In the genomic region with DNA sequence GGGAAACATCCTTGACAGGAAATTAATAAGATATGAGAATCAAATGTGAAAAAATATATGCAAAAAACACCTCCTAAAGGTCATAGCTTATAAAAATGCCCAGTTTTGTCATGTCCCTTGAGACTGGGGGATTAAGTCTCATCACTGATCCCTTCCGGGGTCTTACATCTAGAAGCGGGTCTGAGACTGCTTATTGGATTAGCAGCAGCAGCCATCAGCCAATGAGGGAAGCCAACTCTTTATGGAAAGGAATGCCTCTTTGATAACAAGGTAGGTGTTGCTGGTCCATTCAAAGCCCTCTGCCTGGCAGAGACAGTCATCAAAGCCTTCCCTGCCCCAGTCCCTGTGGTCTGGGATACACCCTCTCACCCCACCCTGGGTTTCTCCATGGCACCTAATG, we compare ENCODE assay signal across 17 cellular contexts. TPM values are rescaled to one million over a fixed set of nuclear protein-coding genes. Genes with fewer than 3 reads are reported as not detected.
DNase-seq lines count a peak whose midpoint lies in the region; ATAC-seq and TF ChIP-seq lines count a peak whose summit lies in the region.
"Had no signal": no experiment of that assay in that cellular context is flagged by ENCODE, and none has a peak within 500 bp of the region (broad histone marks: within the 10 kb centered on the region; RNA-seq: fewer than 3 reads in every experiment).

No MANE protein-coding gene starts in this region.

- peak overlapping the region; percentile 15 for H3K4me3 Mint-ChIP-seq in natural killer cell treated with Interleukin-12 subunit alpha and Interleukin-12 subunit beta and Interleukin-15 and Interleukin-18, amount 100 ng/mL, for 72 hours
- H3K4me3 Mint-ChIP-seq in natural killer cell (no peak overlapping the region), type B pancreatic cell (peak overlapping the region; percentile 68)
- H3K4me3 Mint-ChIP-seq in central memory CD8-positive, alpha-beta T cell = peak overlapping the region; percentile 7
- no peak overlapping the region for H3K4me3 Mint-ChIP-seq in activated CD4-positive, alpha-beta memory T cell treated with anti-CD3 and anti-CD28 coated beads for 36 hours
- H3K4me3 Mint-ChIP-seq in stimulated activated effector memory CD8-positive, alpha-beta T cell treated with anti-CD3 and anti-CD28 coated beads, Interleukin-12 subunit alpha, Interleukin-12 subunit beta, amount 100 ng/mL, for 72 hours = no peak overlapping the region
- H3K4me3 Mint-ChIP-seq: H9 had no signal

- no peak overlapping the region for H3K27ac Mint-ChIP-seq in natural killer cell treated with Interleukin-12 subunit alpha and Interleukin-12 subunit beta and Interleukin-15 and Interleukin-18, amount 100 ng/mL, for 72 hours
- no peak overlapping the region for H3K27ac Mint-ChIP-seq in natural killer cell
- no peak overlapping the region for H3K27ac Mint-ChIP-seq in central memory CD8-positive, alpha-beta T cell (ENCODE audit: low read depth)
- H3K27ac Mint-ChIP-seq in type B pancreatic cell = no peak overlapping the region
- H3K27ac Mint-ChIP-seq in activated CD4-positive, alpha-beta memory T cell treated with anti-CD3 and anti-CD28 coated beads for 36 hours = no peak overlapping the region
- H3K27ac Mint-ChIP-seq in stimulated activated effector memory CD8-positive, alpha-beta T cell treated with anti-CD3 and anti-CD28 coated beads, Interleukin-12 subunit alpha, Interleukin-12 subunit beta, amount 100 ng/mL, for 72 hours = no peak overlapping the region

- POLR2A ChIA-PET in activated CD4-positive, alpha-beta memory T cell treated with anti-CD3 and anti-CD28 coated beads for 36 hours (lab: Charles Lee) = no interaction called here

- no peak for ATAC-seq in natural killer cell treated with Interleukin-12 subunit alpha and Interleukin-12 subunit beta and Interleukin-15 and Interleukin-18, amount 100 ng/mL, for 72 hours
- ATAC-seq in natural killer cell = no peak
- ATAC-seq in central memory CD8-positive, alpha-beta T cell (replicated peaks; ENCODE audit: extremely low read depth, poor library complexity, severe bottlenecking) = no peak
- ATAC-seq in stimulated activated effector memory CD8-positive, alpha-beta T cell treated with anti-CD3 and anti-CD28 coated beads, Interleukin-12 subunit alpha, Interleukin-12 subunit beta, amount 100 ng/mL, for 72 hours = no peak
- ATAC-seq: HepG2 had no signal

- H3K4me1 Mint-ChIP-seq in natural killer cell treated with Interleukin-12 subunit alpha and Interleukin-12 subunit beta and Interleukin-15 and Interleukin-18, amount 100 ng/mL, for 72 hours (ENCODE audit: low read depth in 2 of 2) = peaks cover 0 to 4% of the 10 kb centered on the region in 2 donors
- H3K4me1 Mint-ChIP-seq in natural killer cell = peaks cover 8 to 12% of the 10 kb centered on the region in 2 donors
- H3K4me1 Mint-ChIP-seq in central memory CD8-positive, alpha-beta T cell = peaks cover 12% of the 10 kb centered on the region
- peaks cover 7% of the 10 kb centered on the region for H3K4me1 Mint-ChIP-seq in type B pancreatic cell (ENCODE audit: unreplicated experiment)
- peaks cover 5% of the 10 kb centered on the region for H3K4me1 Mint-ChIP-seq in activated CD4-positive, alpha-beta memory T cell treated with anti-CD3 and anti-CD28 coated beads for 36 hours (ENCODE audit: low read depth)
- peaks cover 13% of the 10 kb centered on the region for H3K4me1 Mint-ChIP-seq in stimulated activated effector memory CD8-positive, alpha-beta T cell treated with anti-CD3 and anti-CD28 coated beads, Interleukin-12 subunit alpha, Interleukin-12 subunit beta, amount 100 ng/mL, for 72 hours

- no peaks in the 10 kb centered on the region for H3K36me3 Mint-ChIP-seq in natural killer cell treated with Interleukin-12 subunit alpha and Interleukin-12 subunit beta and Interleukin-15 and Interleukin-18, amount 100 ng/mL, for 72 hours
- no peaks in the 10 kb centered on the region for H3K36me3 Mint-ChIP-seq in natural killer cell
- peaks cover 6% of the 10 kb centered on the region for H3K36me3 Mint-ChIP-seq in central memory CD8-positive, alpha-beta T cell (ENCODE audit: insufficient read depth)
- no peaks in the 10 kb centered on the region for H3K36me3 Mint-ChIP-seq in type B pancreatic cell
- no peaks in the 10 kb centered on the region for H3K36me3 Mint-ChIP-seq in activated CD4-positive, alpha-beta memory T cell treated with anti-CD3 and anti-CD28 coated beads for 36 hours
- H3K36me3 Mint-ChIP-seq in stimulated activated effector memory CD8-positive, alpha-beta T cell treated with anti-CD3 and anti-CD28 coated beads, Interleukin-12 subunit alpha, Interleukin-12 subunit beta, amount 100 ng/mL, for 72 hours = no peaks in the 10 kb centered on the region

- no peaks in the 10 kb centered on the region for H3K9me3 Mint-ChIP-seq in natural killer cell treated with Interleukin-12 subunit alpha and Interleukin-12 subunit beta and Interleukin-15 and Interleukin-18, amount 100 ng/mL, for 72 hours
- no peaks in the 10 kb centered on the region for H3K9me3 Mint-ChIP-seq in natural killer cell
- no peaks in the 10 kb centered on the region for H3K9me3 Mint-ChIP-seq in central memory CD8-positive, alpha-beta T cell
- H3K9me3 Mint-ChIP-seq in type B pancreatic cell = no peaks in the 10 kb centered on the region
- H3K9me3 Mint-ChIP-seq in activated CD4-positive, alpha-beta memory T cell treated with anti-CD3 and anti-CD28 coated beads for 36 hours = no peaks in the 10 kb centered on the region
- no peaks in the 10 kb centered on the region for H3K9me3 Mint-ChIP-seq in stimulated activated effector memory CD8-positive, alpha-beta T cell treated with anti-CD3 and anti-CD28 coated beads, Interleukin-12 subunit alpha, Interleukin-12 subunit beta, amount 100 ng/mL, for 72 hours
- H3K9me3 Mint-ChIP-seq: H9 had no signal

- DNase-seq in natural killer cell treated with Interleukin-12 subunit alpha and Interleukin-12 subunit beta and Interleukin-15 and Interleukin-18, amount 100 ng/mL, for 72 hours (ENCODE audit: low spot score) = no peak
- DNase-seq in natural killer cell (no peak), NCI-H82 treated with DMSO at 0.1 percent for 48 hours (lab: John Stamatoyannopoulos, UW; ENCODE audit: unreplicated experiment) (peak; percentile 83), type B pancreatic cell (ENCODE audit: extremely low spot score, unreplicated experiment) (no peak), NCI-H1092 (lab: John Stamatoyannopoulos, UW) (no peak)
- DNase-seq in central memory CD8-positive, alpha-beta T cell (ENCODE audit: low spot score in 2 of 2) = no peak
- no peak for DNase-seq in activated CD4-positive, alpha-beta memory T cell treated with anti-CD3 and anti-CD28 coated beads for 36 hours
- DNase-seq in stimulated activated effector memory CD8-positive, alpha-beta T cell treated with anti-CD3 and anti-CD28 coated beads, Interleukin-12 subunit alpha, Interleukin-12 subunit beta, amount 100 ng/mL, for 72 hours (ENCODE audit: low spot score in 2 of 2) = no peak
- DNase-seq: AML-193, H9, MG63, NCI-H1105 treated with DMSO at 0.1 percent for 48 hours, NCI-H187 treated with DMSO at 0.1 percent for 48 hours, NCI-H2171, NCI-H446 treated with DMSO at 0.1 percent for 48 hours, NCI-H774 had no signal

- TF ChIP-seq CTCF in natural killer cell (IDR thresholded peaks at IDR 0.05) (no peak), type B pancreatic cell (conservative IDR thresholded peaks at IDR 0.05) (no peak)

- intact Hi-C loops in natural killer cell (cut with micrococcal nuclease) = no loop called here
- intact Hi-C loops in activated CD4-positive, alpha-beta memory T cell treated with anti-CD3 and anti-CD28 coated beads for 36 hours (cut with micrococcal nuclease) = loop anchor here (5.0 kb wide), 1 partner anchor 494 kb away; the partner anchor contains the start of gene KIF14

- H3K27me3 Mint-ChIP-seq in natural killer cell treated with Interleukin-12 subunit alpha and Interleukin-12 subunit beta and Interleukin-15 and Interleukin-18, amount 100 ng/mL, for 72 hours = peaks cover 7 to 9% of the 10 kb centered on the region in 2 donors
- H3K27me3 Mint-ChIP-seq in natural killer cell (ENCODE audit: low read depth in 2 of 2) (peaks cover 7 to 13% of the 10 kb centered on the region in 2 donors), type B pancreatic cell (peaks cover 39% of the 10 kb centered on the region)
- no peaks in the 10 kb centered on the region for H3K27me3 Mint-ChIP-seq in central memory CD8-positive, alpha-beta T cell
- no peaks in the 10 kb centered on the region for H3K27me3 Mint-ChIP-seq in activated CD4-positive, alpha-beta memory T cell treated with anti-CD3 and anti-CD28 coated beads for 36 hours

- CTCF ChIA-PET in activated CD4-positive, alpha-beta memory T cell treated with anti-CD3 and anti-CD28 coated beads for 36 hours (lab: Charles Lee) = interaction anchor here (1.0 to 7.9 kb wide), 7 partner anchors 30 to 494 kb away, joined by 3 to 70 read pairs (median 13); no protein-coding TSS in a partner anchor

RNA-seq across cellular contexts. Expression of gene CACNA1S, which starts 3.9 kb away (rescaled TPM):
- not detected for total RNA-seq in natural killer cell treated with Interleukin-12 subunit alpha and Interleukin-12 subunit beta and Interleukin-15 and Interleukin-18, amount 100 ng/mL, for 72 hours
- total RNA-seq in natural killer cell (not detected), type B pancreatic cell (ENCODE audit: low replicate concordance) (0.12 TPM in 1 of 2 replicates, not detected in the other)
- not detected for total RNA-seq in activated CD4-positive, alpha-beta memory T cell treated with anti-CD3 and anti-CD28 coated beads for 36 hours
- total RNA-seq: H9, HepG2 had no signal

RNA-seq across cellular contexts. Expression of gene ASCL5, which starts 10.9 kb away (rescaled TPM):
- not detected for total RNA-seq in natural killer cell treated with Interleukin-12 subunit alpha and Interleukin-12 subunit beta and Interleukin-15 and Interleukin-18, amount 100 ng/mL, for 72 hours
- not detected for total RNA-seq in natural killer cell
- total RNA-seq in type B pancreatic cell (ENCODE audit: low replicate concordance) = not detected in 2 replicates
- total RNA-seq in activated CD4-positive, alpha-beta memory T cell treated with anti-CD3 and anti-CD28 coated beads for 36 hours = not detected
- total RNA-seq: HepG2 had no signal

RNA-seq across cellular contexts. Expression of gene TMEM9, which starts 38.2 kb away (rescaled TPM):
- 10 to 100 TPM; 15.6 to 21.5 TPM for total RNA-seq in natural killer cell treated with Interleukin-12 subunit alpha and Interleukin-12 subunit beta and Interleukin-15 and Interleukin-18, amount 100 ng/mL, for 72 hours
- 10 to 100 TPM; 16.2 to 18.1 (median 16.9) TPM for total RNA-seq in natural killer cell
- 97.1 and 117 TPM in 2 replicates for total RNA-seq in type B pancreatic cell (ENCODE audit: low replicate concordance)
- 10 to 100 TPM; 21.7 to 22.5 TPM for total RNA-seq in activated CD4-positive, alpha-beta memory T cell treated with anti-CD3 and anti-CD28 coated beads for 36 hours

Comparison
In these comparisons a context has a peak if more than half of its experiments do, and no peak if none do; other contexts are left out.
1. H3K4me3 Mint-ChIP-seq: peak in natural killer cell treated with Interleukin-12 subunit alpha and Interleukin-12 subunit beta and Interleukin-15 and Interleukin-18, amount 100 ng/mL, for 72 hours (single experiment), central memory CD8-positive, alpha-beta T cell (single experiment) and type B pancreatic cell (single experiment); none in natural killer cell (single experiment), activated CD4-positive, alpha-beta memory T cell treated with anti-CD3 and anti-CD28 coated beads for 36 hours (single experiment) and stimulated activated effector memory CD8-positive, alpha-beta T cell treated with anti-CD3 and anti-CD28 coated beads, Interleukin-12 subunit alpha, Interleukin-12 subunit beta, amount 100 ng/mL, for 72 hours (single experiment).